In the genomic region with DNA sequence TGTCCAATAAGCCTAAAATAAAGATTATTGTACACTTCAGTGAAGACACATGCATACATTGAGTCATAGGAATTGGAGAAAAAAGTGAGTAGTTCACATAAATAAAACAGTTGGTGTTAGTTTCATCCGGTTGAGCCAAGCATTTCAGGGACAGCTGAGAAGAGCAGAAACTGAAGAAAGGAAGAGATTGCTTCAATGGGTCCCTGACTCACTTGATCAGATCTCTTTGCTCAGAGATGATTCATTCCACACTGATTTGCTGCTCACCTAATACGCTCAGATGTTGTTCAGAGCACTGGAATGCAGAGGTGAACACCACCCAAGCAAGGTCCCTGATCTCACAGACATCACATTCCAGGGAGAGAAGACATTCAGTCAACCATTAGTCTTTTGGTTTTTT, we compare ENCODE assay signal across 10 cellular contexts.
DNase-seq lines count a peak whose midpoint lies in the region; ATAC-seq, FAIRE-seq and TF ChIP-seq lines count a peak whose summit lies in the region.
"Had no signal": no experiment of that assay in that cellular context is flagged by ENCODE, and none has a peak within 500 bp of the region (broad histone marks: within the 10 kb centered on the region; RNA-seq: fewer than 3 reads in every experiment).

No MANE protein-coding gene starts in this region.

- 94 to 95% methylated on average over 2 of the region's 2 CpGs for WGBS in lung, 2 donors

- DNase-seq in AG08396 (ENCODE audit: low spot score) (peak; percentile 75), HuH-7.5 (ENCODE audit: low spot score) (peak; percentile 53), bronchial epithelial cell (ENCODE audit: low read depth) (peak; percentile 100), lung (ENCODE audit: low spot score) (no peak), NCI-H146 treated with DMSO at 0.1 percent for 48 hours (lab: John Stamatoyannopoulos, UW; ENCODE audit: unreplicated experiment) (no peak)
- DNase-seq in stimulated activated CD4-positive, alpha-beta T cell treated with anti-CD3 and anti-CD28 coated beads, Interleukin-15, amount 100 ng/mL, for 24 hours: no peak
- DNase-seq: endodermal cell, Karpas-422 had no signal

- no peak for TF ChIP-seq CTCF in bronchial epithelial cell (IDR thresholded peaks at IDR 0.05; ENCODE audit: insufficient read depth, low read length, severe bottlenecking)
- TF ChIP-seq CTCF in lung (IDR thresholded peaks at IDR 0.05; ENCODE audit: control extremely low read depth, extremely low read depth): no peak

- no peaks in the 10 kb centered on the region for H3K4me1 ChIP-seq in lung (ENCODE audit: control insufficient read depth in 2 of 2, insufficient read depth in 2 of 2, low read length in 2 of 2)

- H3K36me3 ChIP-seq in bronchial epithelial cell (ENCODE audit: control insufficient read depth, insufficient read depth, low read length) (no peaks in the 10 kb centered on the region), lung (ENCODE audit: control insufficient read depth in 2 of 2, insufficient read depth in 2 of 2, low read length in 2 of 2) (no peaks in the 10 kb centered on the region)

- H3K4me3 ChIP-seq in bronchial epithelial cell (ENCODE audit: low read depth, low read length): no peak overlapping the region
- H3K4me3 ChIP-seq in lung: no peak overlapping the region

- H3K27me3 ChIP-seq in bronchial epithelial cell (ENCODE audit: control insufficient read depth, insufficient read depth, low read length) (no peaks in the 10 kb centered on the region), lung (ENCODE audit: control insufficient read depth, insufficient read depth) (no peaks in the 10 kb centered on the region)

- no peak overlapping the region for H3K27ac ChIP-seq in lung (ENCODE audit: low read depth in 1 of 2, low read length in 1 of 2)

- peak; percentile 66 for ATAC-seq in lung (ENCODE audit: insufficient read depth, low FRiP score)
- ATAC-seq in GM19023 (IDR thresholded peaks at IDR 0.05; ENCODE audit: unreplicated experiment): no peak
- no peak for ATAC-seq in GM21447 (IDR thresholded peaks at IDR 0.05; ENCODE audit: unreplicated experiment)

- FAIRE-seq in bronchial epithelial cell (lab: Jason Lieb, UNC): peak; percentile 97

- H3K9me3 ChIP-seq in lung (ENCODE audit: control insufficient read depth in 2 of 2, insufficient read depth in 1 of 2, low read length in 1 of 2): no peaks in the 10 kb centered on the region

Comparison
In these comparisons a context has a peak if more than half of its experiments do, and no peak if none do; other contexts are left out.
1. DNase-seq: peak in AG08396 (single experiment), HuH-7.5 (single experiment) and bronchial epithelial cell (single experiment); none in lung (single experiment), stimulated activated CD4-positive, alpha-beta T cell treated with anti-CD3 and anti-CD28 coated beads, Interleukin-15, amount 100 ng/mL, for 24 hours (single experiment) and NCI-H146 treated with DMSO at 0.1 percent for 48 hours (single experiment).